In the genomic region with DNA sequence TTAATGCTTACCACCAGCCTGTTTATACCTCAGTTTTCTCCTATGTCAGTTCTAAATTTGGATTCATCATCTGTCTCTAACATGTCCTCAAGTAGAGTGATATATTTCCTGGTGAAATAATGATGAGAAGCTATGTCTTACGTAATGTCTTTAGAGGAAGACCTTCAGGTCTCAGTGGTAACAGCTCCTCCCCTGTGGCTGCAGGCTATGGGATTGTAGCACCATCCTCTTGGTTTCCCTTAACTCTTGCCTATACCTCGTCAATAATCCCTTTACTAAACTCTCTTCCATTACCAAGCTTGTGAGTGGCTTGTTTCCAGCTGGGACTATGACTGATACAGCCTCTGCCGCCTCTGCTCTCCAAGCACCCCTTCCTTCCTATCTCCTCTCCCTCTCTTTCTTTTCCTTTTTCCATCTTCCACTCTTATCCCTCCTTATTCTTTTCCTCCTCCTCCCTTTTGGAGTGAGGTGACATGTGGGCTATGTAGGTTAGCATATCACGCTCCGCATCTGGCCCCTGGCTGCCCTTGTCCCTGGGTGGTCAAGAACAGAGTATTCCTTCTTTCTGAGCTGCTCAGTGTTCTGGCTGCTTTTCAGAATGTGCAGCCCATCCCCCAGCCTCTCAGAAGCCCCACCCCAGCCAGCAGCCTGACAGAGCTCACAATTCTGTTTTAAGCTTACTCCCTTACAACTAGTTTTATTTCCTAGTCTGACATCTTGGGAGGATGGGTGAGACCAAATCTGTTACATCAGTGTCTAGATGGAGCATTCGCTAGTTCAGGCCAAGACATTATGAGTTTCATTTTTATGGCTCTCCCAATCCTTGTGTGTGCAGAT, we compare ENCODE assay signal across 8 cellular contexts.
DNase-seq lines count a peak whose midpoint lies in the region; ATAC-seq, FAIRE-seq and TF ChIP-seq lines count a peak whose summit lies in the region.

No MANE protein-coding gene starts in this region.

- no peak for TF ChIP-seq EP300 in SK-N-SH (IDR thresholded peaks at IDR 0.05; ENCODE audit: borderline replicate concordance in 1 of 2, low read depth in 1 of 2, low read length in 1 of 2)

- no peaks in the 10 kb centered on the region for H3K9me2 ChIP-seq in SK-N-SH

- POLR2A ChIA-PET in SK-N-SH (lab: Yijun Ruan, JAX) = no interaction called here

- no peaks in the 10 kb centered on the region for H4K20me1 ChIP-seq in SK-N-SH (ENCODE audit: insufficient read depth)

- H3K4me3 Mint-ChIP-seq in type B pancreatic cell = peak overlapping the region; percentile 78
- H3K4me3 Mint-ChIP-seq in natural killer cell treated with Interleukin-12 subunit alpha and Interleukin-12 subunit beta and Interleukin-15 and Interleukin-18, amount 100 ng/mL, for 72 hours = no peak overlapping the region

- no peaks in the 10 kb centered on the region for H3K79me2 ChIP-seq in SK-N-SH (ENCODE audit: insufficient read depth)

- no peaks in the 10 kb centered on the region for H3K27me3 Mint-ChIP-seq in type B pancreatic cell
- peaks cover 4 to 25% of the 10 kb centered on the region in 2 donors for H3K27me3 Mint-ChIP-seq in natural killer cell treated with Interleukin-12 subunit alpha and Interleukin-12 subunit beta and Interleukin-15 and Interleukin-18, amount 100 ng/mL, for 72 hours

- H3K4me1 ChIP-seq in lung (ENCODE audit: control insufficient read depth in 2 of 2, insufficient read depth in 2 of 2, low read length in 2 of 2) = peaks cover 4 to 7% of the 10 kb centered on the region in 2 donors
- peaks cover 0 to 9% of the 10 kb centered on the region in 2 experiments; a peak in 1 of 4 replicates for H3K4me1 ChIP-seq in SK-N-SH (ENCODE audit: control insufficient read depth in 1 of 2, insufficient read depth in 2 of 2, low read depth in 1 of 2, low read length in 1 of 2)

- H3K4me3 ChIP-seq in bronchial epithelial cell (ENCODE audit: low read depth, low read length) = no peak overlapping the region
- no peak overlapping the region for H3K4me3 ChIP-seq in lung
- H3K4me3 ChIP-seq in SK-N-SH (ENCODE audit: low read depth in 2 of 2, low read length in 1 of 2) = no peak overlapping the region

- H3K27ac Mint-ChIP-seq in type B pancreatic cell = peak overlapping the region; percentile 88
- H3K27ac Mint-ChIP-seq in natural killer cell treated with Interleukin-12 subunit alpha and Interleukin-12 subunit beta and Interleukin-15 and Interleukin-18, amount 100 ng/mL, for 72 hours = no peak overlapping the region

- H3K9ac ChIP-seq in SK-N-SH = no peak overlapping the region

- H3K27me3 ChIP-seq in bronchial epithelial cell (ENCODE audit: control insufficient read depth, insufficient read depth, low read length) (no peaks in the 10 kb centered on the region), lung (ENCODE audit: control insufficient read depth, insufficient read depth) (no peaks in the 10 kb centered on the region), SK-N-SH (ENCODE audit: insufficient read depth) (no peaks in the 10 kb centered on the region)

- peaks cover 0 to 4% of the 10 kb centered on the region in 2 donors for H3K9me3 ChIP-seq in lung (ENCODE audit: control insufficient read depth in 2 of 2, insufficient read depth in 1 of 2, low read length in 1 of 2)
- no peaks in the 10 kb centered on the region for H3K9me3 ChIP-seq in SK-N-SH

- H3K4me2 ChIP-seq in SK-N-SH = no peak overlapping the region

- peaks cover 4% of the 10 kb centered on the region for H3K9me3 Mint-ChIP-seq in type B pancreatic cell
- no peaks in the 10 kb centered on the region for H3K9me3 Mint-ChIP-seq in natural killer cell treated with Interleukin-12 subunit alpha and Interleukin-12 subunit beta and Interleukin-15 and Interleukin-18, amount 100 ng/mL, for 72 hours

- no peaks in the 10 kb centered on the region for H3F3A ChIP-seq in SK-N-SH (replicated peaks; ENCODE audit: insufficient read depth)

- no peaks in the 10 kb centered on the region for H3K36me3 Mint-ChIP-seq in type B pancreatic cell
- no peaks in the 10 kb centered on the region for H3K36me3 Mint-ChIP-seq in natural killer cell treated with Interleukin-12 subunit alpha and Interleukin-12 subunit beta and Interleukin-15 and Interleukin-18, amount 100 ng/mL, for 72 hours

- 43 to 67% methylated on average over 6 of the region's 6 CpGs for WGBS in lung, 2 donors
- WGBS in SK-N-SH (ENCODE audit: low lambda C conversion rate) = 50% methylated on average over 6 of the region's 6 CpGs

- DNase-seq in NCI-H146 (lab: John Stamatoyannopoulos, UW) (peak; percentile 30), NCI-H146 treated with DMSO at 0.1 percent for 48 hours (lab: John Stamatoyannopoulos, UW; ENCODE audit: unreplicated experiment) (no peak), bronchial epithelial cell (ENCODE audit: low read depth) (peak; percentile 18), lung (ENCODE audit: low spot score) (peak; percentile 49), type B pancreatic cell (ENCODE audit: extremely low spot score, unreplicated experiment) (peak; percentile 80), SK-N-SH (no peak), middle frontal gyrus (ENCODE audit: extremely low spot score, low spot score) (no peak)
- no peak for DNase-seq in natural killer cell treated with Interleukin-12 subunit alpha and Interleukin-12 subunit beta and Interleukin-15 and Interleukin-18, amount 100 ng/mL, for 72 hours (ENCODE audit: low spot score)

- no peaks in the 10 kb centered on the region for H3K36me3 ChIP-seq in bronchial epithelial cell (ENCODE audit: control insufficient read depth, insufficient read depth, low read length)
- no peaks in the 10 kb centered on the region for H3K36me3 ChIP-seq in lung (ENCODE audit: control insufficient read depth in 2 of 2, insufficient read depth in 2 of 2, low read length in 2 of 2)
- no peaks in the 10 kb centered on the region for H3K36me3 ChIP-seq in SK-N-SH (replicated peaks in 1 of 2; ENCODE audit: control insufficient read depth in 1 of 2, insufficient read depth in 2 of 2, low read length in 1 of 2)

- CTCF ChIA-PET in SK-N-SH (lab: Yijun Ruan, JAX) = interaction anchor here (0.6 to 1.4 kb wide), 5 partner anchors 9 to 51 kb away, joined by 3 read pairs; no protein-coding TSS in a partner anchor

- no peak for FAIRE-seq in bronchial epithelial cell (lab: Jason Lieb, UNC)

- TF ChIP-seq CTCF in bronchial epithelial cell (IDR thresholded peaks at IDR 0.05; ENCODE audit: insufficient read depth, low read length, severe bottlenecking) (no peak), lung (IDR thresholded peaks at IDR 0.05; ENCODE audit: control extremely low read depth, extremely low read depth) (no peak), type B pancreatic cell (conservative IDR thresholded peaks at IDR 0.05) (no peak), SK-N-SH (IDR thresholded peaks at IDR 0.05) (no peak)

- H3K4me1 Mint-ChIP-seq in type B pancreatic cell (ENCODE audit: unreplicated experiment) = peaks cover 36% of the 10 kb centered on the region
- peaks cover 0 to 7% of the 10 kb centered on the region in 2 donors for H3K4me1 Mint-ChIP-seq in natural killer cell treated with Interleukin-12 subunit alpha and Interleukin-12 subunit beta and Interleukin-15 and Interleukin-18, amount 100 ng/mL, for 72 hours (ENCODE audit: low read depth in 2 of 2)

- H2AFZ ChIP-seq in SK-N-SH (ENCODE audit: low read depth) = no peak overlapping the region

- peak; percentile 31 for ATAC-seq in lung (ENCODE audit: insufficient read depth, low FRiP score)
- ATAC-seq in natural killer cell treated with Interleukin-12 subunit alpha and Interleukin-12 subunit beta and Interleukin-15 and Interleukin-18, amount 100 ng/mL, for 72 hours = no peak

- H3K27ac ChIP-seq in lung (ENCODE audit: low read depth in 1 of 2, low read length in 1 of 2) (peak overlapping the region; percentile 83 to 86), SK-N-SH (ENCODE audit: low read depth in 2 of 2, low read length in 1 of 2) (peak overlapping the region in 1 of 2 experiments; percentile 17; a peak in 2 of 4 replicates)

- TF ChIP-seq RAD21 in SK-N-SH (IDR thresholded peaks at IDR 0.05; ENCODE audit: low read length) = no peak

TF ChIP-seq in SK-N-SH, 30 proteins besides CTCF, POLR2A, EP300 and RAD21:
- TF ChIP-seq REST (IDR thresholded peaks at IDR 0.05; ENCODE audit: low read depth, low read length) (no peak), PBX3 (IDR thresholded peaks at IDR 0.05) (no peak), TAF1 (IDR thresholded peaks at IDR 0.05; ENCODE audit: borderline replicate concordance, low read depth, low read length) (no peak), SMC3 (IDR thresholded peaks at IDR 0.05; ENCODE audit: low read depth, low read length) (no peak)

Comparison
In these comparisons a context has a peak if more than half of its experiments do, and no peak if none do; other contexts are left out.
1. DNase-seq: peak in NCI-H146 (single experiment), bronchial epithelial cell (single experiment), lung (single experiment) and type B pancreatic cell (single experiment); none in NCI-H146 treated with DMSO at 0.1 percent for 48 hours (single experiment), SK-N-SH (single experiment), natural killer cell treated with Interleukin-12 subunit alpha and Interleukin-12 subunit beta and Interleukin-15 and Interleukin-18, amount 100 ng/mL, for 72 hours (single experiment) and middle frontal gyrus (single experiment).